8 cellular contexts compared by ENCODE assay signal in the genomic region with DNA sequence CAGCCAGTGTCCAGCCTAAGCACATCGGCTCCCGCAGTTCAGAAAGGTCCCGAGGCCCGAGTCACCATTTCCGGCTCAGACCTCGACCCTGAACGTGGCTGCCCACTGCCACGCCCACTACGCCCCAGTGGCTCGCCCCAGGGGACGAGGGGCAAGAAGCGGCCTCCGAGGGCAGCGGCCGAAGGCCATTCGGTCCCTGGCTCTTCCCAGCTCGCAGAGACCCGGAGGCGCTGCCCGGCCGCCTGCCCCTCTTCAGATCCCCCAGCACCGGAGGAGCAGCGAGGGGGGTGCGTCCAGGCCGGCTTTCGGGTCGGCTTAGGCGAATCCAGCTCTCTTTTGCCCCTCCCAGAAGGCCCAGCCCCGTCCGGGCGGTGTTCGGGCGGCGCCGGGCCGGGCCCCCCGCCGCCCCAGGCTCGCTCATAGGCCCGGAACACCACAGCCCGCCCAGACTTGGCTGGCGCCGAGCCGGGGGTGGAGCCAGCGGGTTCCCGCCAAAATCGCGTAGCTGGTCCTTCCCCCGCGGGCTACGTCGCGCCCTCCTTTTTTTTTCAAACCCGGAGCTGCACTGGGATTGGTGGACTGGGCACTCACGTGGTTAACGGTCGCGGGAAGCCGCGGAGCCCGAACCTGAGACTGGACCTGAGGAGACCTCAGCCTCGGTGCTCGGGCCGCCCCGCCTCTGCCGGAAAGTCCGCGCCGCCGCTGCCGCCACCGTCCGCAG. TPM values are rescaled to one million over a fixed set of nuclear protein-coding genes. Genes with fewer than 3 reads are reported as not detected.
DNase-seq lines count a peak whose midpoint lies in the region; ATAC-seq and TF ChIP-seq lines count a peak whose summit lies in the region.

Gene WEE1, plus strand, starts transcription at position 617 of the 721 bp plus-strand sequence. CDS start 264 bp downstream, outside the sequence.

- ATAC-seq in GM21619 (IDR thresholded peaks at IDR 0.05; ENCODE audit: unreplicated experiment): peak; percentile 83
- peak; percentile 87 for ATAC-seq in mucosa of descending colon

- DNase-seq in DMS153 treated with DMSO at 0.1 percent for 48 hours (lab: John Stamatoyannopoulos, UW; ENCODE audit: unreplicated experiment): peak; percentile 96
- peak; percentile 74 for DNase-seq in OCI-M2 (lab: John Stamatoyannopoulos, UW; ENCODE audit: unreplicated experiment)
- peak; percentile 90 for DNase-seq in activated T-cell treated with anti-CD3 and anti-CD28 coated beads for 4 hours
- DNase-seq in epithelial cell of prostate (ENCODE audit: low read depth, low spot score): peak; percentile 78
- DNase-seq in mucosa of descending colon: peak; percentile 98 to 100 (median 98)
- peak; percentile 80 to 92 for DNase-seq in stimulated activated CD8-positive, alpha-beta memory T cell treated with anti-CD3 and anti-CD28 coated beads, Interleukin-4, amount 100 ng/mL, for 1 hour (ENCODE audit: low read depth in 2 of 2, low spot score in 1 of 2)

- peaks cover 3% of the 10 kb centered on the region for H3K36me3 ChIP-seq in mucosa of descending colon (ENCODE audit: low read depth)

- TF ChIP-seq EP300 in Ishikawa (IDR thresholded peaks at IDR 0.05; ENCODE audit: borderline replicate concordance): no peak

- TF ChIP-seq RAD21 in Ishikawa (IDR thresholded peaks at IDR 0.05; ENCODE audit: low read depth): no peak; the same call in 1 of the 2 replicates

- intact Hi-C loops in mucosa of descending colon (cut with DNase I, micrococcal nuclease): loop anchor here in 1 of 2 donors (10.0 kb wide), 1 partner anchor 48 kb away; no protein-coding TSS in a partner anchor

- H3K9me3 ChIP-seq in mucosa of descending colon: no peaks in the 10 kb centered on the region

- H3K27ac ChIP-seq in epithelial cell of prostate: peak within 1 kb of the TSS; percentile 84

- peak within 1 kb of the TSS; percentile 77 for H3K4me3 ChIP-seq in mucosa of descending colon

- H3K4me1 ChIP-seq in mucosa of descending colon (ENCODE audit: low read depth): peaks cover 24% of the 10 kb centered on the region

- no peak for TF ChIP-seq CTCF in mucosa of descending colon (IDR thresholded peaks at IDR 0.05)

TF ChIP-seq in Ishikawa, 13 proteins besides CTCF, POLR2A, EP300 and RAD21:
- peak; percentile 57 for TF ChIP-seq NFIC (IDR thresholded peaks at IDR 0.05)
- peak; percentile 77 for TF ChIP-seq CREB1 (IDR thresholded peaks at IDR 0.05; ENCODE audit: low read depth)
- no peak for TF ChIP-seq CEBPB (IDR thresholded peaks at IDR 0.05)
- TF ChIP-seq, protein P1, sequence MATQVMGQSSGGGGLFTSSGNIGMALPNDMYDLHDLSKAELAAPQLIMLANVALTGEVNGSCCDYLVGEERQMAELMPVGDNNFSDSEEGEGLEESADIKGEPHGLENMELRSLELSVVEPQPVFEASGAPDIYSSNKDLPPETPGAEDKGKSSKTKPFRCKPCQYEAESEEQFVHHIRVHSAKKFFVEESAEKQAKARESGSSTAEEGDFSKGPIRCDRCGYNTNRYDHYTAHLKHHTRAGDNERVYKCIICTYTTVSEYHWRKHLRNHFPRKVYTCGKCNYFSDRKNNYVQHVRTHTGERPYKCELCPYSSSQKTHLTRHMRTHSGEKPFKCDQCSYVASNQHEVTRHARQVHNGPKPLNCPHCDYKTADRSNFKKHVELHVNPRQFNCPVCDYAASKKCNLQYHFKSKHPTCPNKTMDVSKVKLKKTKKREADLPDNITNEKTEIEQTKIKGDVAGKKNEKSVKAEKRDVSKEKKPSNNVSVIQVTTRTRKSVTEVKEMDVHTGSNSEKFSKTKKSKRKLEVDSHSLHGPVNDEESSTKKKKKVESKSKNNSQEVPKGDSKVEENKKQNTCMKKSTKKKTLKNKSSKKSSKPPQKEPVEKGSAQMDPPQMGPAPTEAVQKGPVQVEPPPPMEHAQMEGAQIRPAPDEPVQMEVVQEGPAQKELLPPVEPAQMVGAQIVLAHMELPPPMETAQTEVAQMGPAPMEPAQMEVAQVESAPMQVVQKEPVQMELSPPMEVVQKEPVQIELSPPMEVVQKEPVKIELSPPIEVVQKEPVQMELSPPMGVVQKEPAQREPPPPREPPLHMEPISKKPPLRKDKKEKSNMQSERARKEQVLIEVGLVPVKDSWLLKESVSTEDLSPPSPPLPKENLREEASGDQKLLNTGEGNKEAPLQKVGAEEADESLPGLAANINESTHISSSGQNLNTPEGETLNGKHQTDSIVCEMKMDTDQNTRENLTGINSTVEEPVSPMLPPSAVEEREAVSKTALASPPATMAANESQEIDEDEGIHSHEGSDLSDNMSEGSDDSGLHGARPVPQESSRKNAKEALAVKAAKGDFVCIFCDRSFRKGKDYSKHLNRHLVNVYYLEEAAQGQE (IDR thresholded peaks at IDR 0.05; ENCODE audit: low read depth): no peak
- peak; percentile 92 for TF ChIP-seq FOXM1 (IDR thresholded peaks at IDR 0.05; ENCODE audit: borderline replicate concordance, low read depth)
- no peak for TF ChIP-seq EGR1 (IDR thresholded peaks at IDR 0.05)
- peak; percentile 51 for TF ChIP-seq TAF1 (IDR thresholded peaks at IDR 0.05; ENCODE audit: low read depth)
- TF ChIP-seq TCF12 (IDR thresholded peaks at IDR 0.05; ENCODE audit: low read depth): no peak; the same call in 1 of the 2 replicates
- TF ChIP-seq, protein P2, sequence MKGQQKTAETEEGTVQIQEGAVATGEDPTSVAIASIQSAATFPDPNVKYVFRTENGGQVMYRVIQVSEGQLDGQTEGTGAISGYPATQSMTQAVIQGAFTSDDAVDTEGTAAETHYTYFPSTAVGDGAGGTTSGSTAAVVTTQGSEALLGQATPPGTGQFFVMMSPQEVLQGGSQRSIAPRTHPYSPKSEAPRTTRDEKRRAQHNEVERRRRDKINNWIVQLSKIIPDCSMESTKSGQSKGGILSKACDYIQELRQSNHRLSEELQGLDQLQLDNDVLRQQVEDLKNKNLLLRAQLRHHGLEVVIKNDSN (IDR thresholded peaks at IDR 0.05): peak; percentile 95
- TF ChIP-seq TEAD4 (IDR thresholded peaks at IDR 0.05): no peak
- peak; percentile 68 for TF ChIP-seq MAX (IDR thresholded peaks at IDR 0.05)
- peak; percentile 76 for TF ChIP-seq ZBTB7A (IDR thresholded peaks at IDR 0.05; ENCODE audit: low read depth)
- no peak for TF ChIP-seq YY1 (IDR thresholded peaks at IDR 0.05; ENCODE audit: low read depth)

RNA-seq across cellular contexts. Expression of gene WEE1, which starts in this region (rescaled TPM):
- total RNA-seq in mucosa of descending colon: 10 to 100 TPM; 17.5 to 33.6 (median 18.0) TPM

Comparison
In these comparisons a context has a peak if more than half of its experiments do, and no peak if none do; other contexts are left out.
1. Peak in every context shown above with its lines: DNase-seq, ATAC-seq, H3K4me3 ChIP-seq and H3K27ac ChIP-seq.